In the genomic region with DNA sequence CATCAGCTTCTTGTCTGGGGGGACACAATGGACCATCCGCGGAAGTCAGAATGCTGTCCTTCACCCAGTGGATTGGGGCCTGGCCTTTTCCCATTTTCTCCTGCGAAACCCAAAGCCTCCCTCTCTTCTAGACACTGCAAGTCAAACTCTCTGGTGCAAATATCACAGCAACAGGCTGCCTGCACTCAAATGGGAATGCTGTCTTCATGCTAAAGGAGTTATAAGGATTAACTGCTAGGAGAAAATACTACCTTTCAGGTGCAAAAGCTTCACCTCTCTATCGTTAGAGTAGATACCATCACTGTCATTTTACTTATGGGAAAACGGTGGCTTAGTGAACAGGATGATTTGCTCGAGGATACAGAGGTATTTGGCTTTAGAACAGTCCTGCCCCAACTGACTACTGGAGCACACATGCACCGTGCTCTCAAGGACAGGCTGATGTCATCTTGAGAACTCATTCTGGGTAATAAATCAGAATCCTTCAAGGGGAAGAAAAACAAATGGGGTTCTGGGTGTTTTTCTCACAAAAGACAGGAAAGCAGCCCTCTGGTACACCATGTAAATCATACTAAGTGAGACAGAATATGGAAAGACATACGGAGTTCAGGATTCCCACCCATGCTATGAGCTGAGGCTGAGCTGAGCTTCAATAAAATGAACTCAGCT, we compare ENCODE assay signal across 15 cellular contexts.
DNase-seq lines count a peak whose midpoint lies in the region; ATAC-seq, FAIRE-seq and TF ChIP-seq lines count a peak whose summit lies in the region.
"Had no signal": no experiment of that assay in that cellular context is flagged by ENCODE, and none has a peak within 500 bp of the region (broad histone marks: within the 10 kb centered on the region; RNA-seq: fewer than 3 reads in every experiment).

No MANE protein-coding gene starts in this region.

- peak overlapping the region; percentile 47 for H3K27ac Mint-ChIP-seq in activated naive CD4-positive, alpha-beta T cell treated with anti-CD3 and anti-CD28 coated beads, Interleukin-2, amount 50 U/mL, for 24 hours
- no peak overlapping the region for H3K27ac Mint-ChIP-seq in activated CD4-positive, alpha-beta memory T cell treated with anti-CD3 and anti-CD28 coated beads, Interleukin-2, amount 10 ng/mL, durations not matched to agents 7 days and 5 days
- H3K27ac Mint-ChIP-seq in WTC11 = no peak overlapping the region
- H3K27ac Mint-ChIP-seq: activated CD8-positive, alpha-beta T cell treated with anti-CD3 and anti-CD28 coated beads for 36 hours had no signal

- intact Hi-C loops in K562 (cut with micrococcal nuclease) (no loop called here), mucosa of descending colon (cut with DNase I, micrococcal nuclease) (no loop called here)

- H3K27ac ChIP-seq in K562 (ENCODE audit: extremely low read depth, low read depth, low read length) = no peak overlapping the region
- H3K27ac ChIP-seq: RWPE1 had no signal

- TF ChIP-seq RAD21 in K562 (CRISPR knock-in tag; conservative IDR thresholded peaks at IDR 0.05 in 1 of 2, IDR thresholded peaks at IDR 0.05 in 1 of 2) = no peak

- H3K27me3 Mint-ChIP-seq in activated naive CD4-positive, alpha-beta T cell treated with anti-CD3 and anti-CD28 coated beads, Interleukin-2, amount 50 U/mL, for 24 hours = peaks cover 2% of the 10 kb centered on the region
- H3K27me3 Mint-ChIP-seq in activated CD4-positive, alpha-beta memory T cell treated with anti-CD3 and anti-CD28 coated beads, Interleukin-2, amount 10 ng/mL, durations not matched to agents 7 days and 5 days = no peaks in the 10 kb centered on the region
- H3K27me3 Mint-ChIP-seq in WTC11 (ENCODE audit: low read depth) = no peaks in the 10 kb centered on the region; the same call in 1 of the 2 replicates

- WGBS in K562 (ENCODE audit: insufficient coverage, low coverage, missing lambda C conversion rate) = 43% methylated on average over 8 of the region's 8 CpGs

- no peaks in the 10 kb centered on the region for H4K20me1 ChIP-seq in K562 (replicated peaks; ENCODE audit: control insufficient read depth, insufficient read depth, low read length)

- peak; percentile 73 for ATAC-seq in K562
- peak; percentile 17 for ATAC-seq in mucosa of descending colon
- ATAC-seq in HG03439 (IDR thresholded peaks at IDR 0.05; ENCODE audit: unreplicated experiment) = no peak
- ATAC-seq in WTC11 = no peak
- ATAC-seq: activated CD8-positive, alpha-beta T cell treated with anti-CD3 and anti-CD28 coated beads for 36 hours had no signal

- CTCF ChIA-PET in K562 (lab: Yijun Ruan, JAX; ENCODE audit: low intra/inter-chr PET ratio) = no interaction called here
- CTCF ChIA-PET in activated CD4-positive, alpha-beta memory T cell treated with anti-CD3 and anti-CD28 coated beads, Interleukin-2, amount 10 ng/mL, durations not matched to agents 7 days and 5 days (lab: Charles Lee) = no interaction called here
- CTCF ChIA-PET in WTC11 (lab: Charles Lee) = no interaction called here

- TF ChIP-seq EP300 in K562 (IDR thresholded peaks at IDR 0.05; ENCODE audit: low read length) = no peak

- peak overlapping the region; percentile 79 for H2AFZ ChIP-seq in K562 (ENCODE audit: low read depth, low read length)

- no peak overlapping the region for H3K4me2 ChIP-seq in K562 (ENCODE audit: insufficient read depth, low read length)

- BruUV-seq in K562 (replicated peaks; lab: Mats Ljungman, UMichigan) = no TSS peak

- FAIRE-seq in K562 (lab: Jason Lieb, UNC) = no peak
- FAIRE-seq: A204.1 had no signal

- TF ChIP-seq CTCF in K562 (IDR thresholded peaks at IDR 0.05 in 2 of 3, conservative IDR thresholded peaks at IDR 0.05 in 1 of 3; ENCODE audit: insufficient read depth in 2 of 3, low read depth in 1 of 3, low read length in 3 of 3) (no peak), mucosa of descending colon (IDR thresholded peaks at IDR 0.05) (no peak), WTC11 (IDR thresholded peaks at IDR 0.05) (no peak)

- H3K27me3 ChIP-seq in K562 (ENCODE audit: control insufficient read depth in 2 of 2, insufficient read depth in 2 of 2, low read length in 2 of 2) = no peaks in the 10 kb centered on the region
- H3K27me3 ChIP-seq: heart left ventricle had no signal

- peak overlapping the region in 1 of 2 experiments; percentile 13; a peak in 1 of 4 replicates for H3K9ac ChIP-seq in K562 (ENCODE audit: insufficient read depth in 1 of 2, low read depth in 2 of 2, low read length in 2 of 2)

- no peaks in the 10 kb centered on the region for H3K9me3 Mint-ChIP-seq in activated naive CD4-positive, alpha-beta T cell treated with anti-CD3 and anti-CD28 coated beads, Interleukin-2, amount 50 U/mL, for 24 hours
- H3K9me3 Mint-ChIP-seq in activated CD4-positive, alpha-beta memory T cell treated with anti-CD3 and anti-CD28 coated beads, Interleukin-2, amount 10 ng/mL, durations not matched to agents 7 days and 5 days = peaks cover 1% of the 10 kb centered on the region
- H3K9me3 Mint-ChIP-seq in WTC11 = peaks cover 3% of the 10 kb centered on the region; the same call in 1 of the 2 replicates
- H3K9me3 Mint-ChIP-seq: activated CD8-positive, alpha-beta T cell treated with anti-CD3 and anti-CD28 coated beads for 36 hours had no signal

- in situ Hi-C loops in K562 (cut with MboI) = no loop called here

- no peaks in the 10 kb centered on the region for H3K79me2 ChIP-seq in K562 (ENCODE audit: control insufficient read depth, insufficient read depth, low read length)

- H3K36me3 ChIP-seq in K562 (ENCODE audit: control insufficient read depth, insufficient read depth, low read length) (no peaks in the 10 kb centered on the region), mucosa of descending colon (ENCODE audit: low read depth) (no peaks in the 10 kb centered on the region)
- H3K36me3 ChIP-seq: heart left ventricle had no signal

- no peak for TF ChIP-seq POLR2A in K562 (conservative IDR thresholded peaks at IDR 0.05)

- DNase-seq in activated naive CD4-positive, alpha-beta T cell treated with anti-CD3 and anti-CD28 coated beads, Interleukin-2, amount 50 U/mL, for 16 hours = no peak
- no peak for DNase-seq in K562 (ENCODE audit: extremely low read depth in 1 of 4, low spot score in 3 of 4)
- no peak for DNase-seq in mucosa of descending colon
- DNase-seq in activated CD4-positive, alpha-beta memory T cell treated with anti-CD3 and anti-CD28 coated beads, Interleukin-2, amount 10 ng/mL, durations not matched to agents 7 days and 5 days = no peak
- DNase-seq in NCI-H526 (lab: John Stamatoyannopoulos, UW) = no peak
- no peak for DNase-seq in WTC11 (ENCODE audit: low spot score)
- DNase-seq: activated CD8-positive, alpha-beta T cell treated with anti-CD3 and anti-CD28 coated beads for 36 hours; NCI-H187 treated with DMSO at 0.1 percent for 48 hours; NCI-H774; stimulated activated CD4-positive, alpha-beta T cell treated with anti-CD3 and anti-CD28 coated beads, Interleukin-1b, Interleukin-23, amount 100 ng/mL, for 48 hours had no signal

- peaks cover 8 to 35% of the 10 kb centered on the region in 2 experiments; a peak in 4 of 5 replicates for H3K4me1 ChIP-seq in K562 (replicated peaks in 1 of 2; ENCODE audit: control insufficient read depth in 2 of 2, insufficient read depth in 2 of 2, low read length in 2 of 2)
- peaks cover 32% of the 10 kb centered on the region for H3K4me1 ChIP-seq in mucosa of descending colon (ENCODE audit: low read depth)

- H3K4me3 Mint-ChIP-seq in activated naive CD4-positive, alpha-beta T cell treated with anti-CD3 and anti-CD28 coated beads, Interleukin-2, amount 50 U/mL, for 24 hours = no peak overlapping the region
- no peak overlapping the region for H3K4me3 Mint-ChIP-seq in activated CD4-positive, alpha-beta memory T cell treated with anti-CD3 and anti-CD28 coated beads, Interleukin-2, amount 10 ng/mL, durations not matched to agents 7 days and 5 days
- no peak overlapping the region for H3K4me3 Mint-ChIP-seq in WTC11
- H3K4me3 Mint-ChIP-seq: activated CD8-positive, alpha-beta T cell treated with anti-CD3 and anti-CD28 coated beads for 36 hours had no signal

- peaks cover 25% of the 10 kb centered on the region for H3K4me1 Mint-ChIP-seq in activated naive CD4-positive, alpha-beta T cell treated with anti-CD3 and anti-CD28 coated beads, Interleukin-2, amount 50 U/mL, for 24 hours
- H3K4me1 Mint-ChIP-seq in activated CD4-positive, alpha-beta memory T cell treated with anti-CD3 and anti-CD28 coated beads, Interleukin-2, amount 10 ng/mL, durations not matched to agents 7 days and 5 days = no peaks in the 10 kb centered on the region
- H3K4me1 Mint-ChIP-seq in WTC11 = peaks cover 21% of the 10 kb centered on the region

- H3K9me3 ChIP-seq in K562 (replicated peaks; ENCODE audit: control insufficient read depth, insufficient read depth, low read depth, low read length) = no peaks in the 10 kb centered on the region
- H3K9me3 ChIP-seq in mucosa of descending colon = no peaks in the 10 kb centered on the region
- H3K9me3 ChIP-seq: heart left ventricle had no signal

- POLR2A ChIA-PET in K562 (lab: Yijun Ruan, JAX) (interaction anchor here (0.9 to 1.2 kb wide), 2 partner anchors 10 to 477 kb away, joined by 3 read pairs; no protein-coding TSS in a partner anchor), WTC11 (lab: Charles Lee) (no interaction called here)
- POLR2A ChIA-PET in activated CD4-positive, alpha-beta memory T cell treated with anti-CD3 and anti-CD28 coated beads, Interleukin-2, amount 10 ng/mL, durations not matched to agents 7 days and 5 days (lab: Charles Lee) = no interaction called here

- no peak overlapping the region for H3K4me3 ChIP-seq in K562
- H3K4me3 ChIP-seq in mucosa of descending colon = no peak overlapping the region
- H3K4me3 ChIP-seq: heart left ventricle had no signal

- H3K9me1 ChIP-seq in K562 (ENCODE audit: control insufficient read depth, insufficient read depth, low read length) = no peaks in the 10 kb centered on the region

- no peaks in the 10 kb centered on the region for H3K36me3 Mint-ChIP-seq in activated naive CD4-positive, alpha-beta T cell treated with anti-CD3 and anti-CD28 coated beads, Interleukin-2, amount 50 U/mL, for 24 hours
- H3K36me3 Mint-ChIP-seq in activated CD4-positive, alpha-beta memory T cell treated with anti-CD3 and anti-CD28 coated beads, Interleukin-2, amount 10 ng/mL, durations not matched to agents 7 days and 5 days (ENCODE audit: low read depth) = no peaks in the 10 kb centered on the region
- no peaks in the 10 kb centered on the region for H3K36me3 Mint-ChIP-seq in WTC11

TF ChIP-seq in K562, 482 proteins besides CTCF, POLR2A, EP300 and RAD21 (continues in another document):
- TF ChIP-seq HNRNPL (IDR thresholded peaks at IDR 0.05; ENCODE audit: low read depth, low read length) = no peak
- no peak for TF ChIP-seq KLF1 (tag; IDR thresholded peaks at IDR 0.05)
- TF ChIP-seq ZNF282 (CRISPR knock-in tag; IDR thresholded peaks at IDR 0.05) = no peak

TF ChIP-seq in WTC11, 78 proteins besides CTCF, POLR2A, EP300 and RAD21 (continues in another document):
- TF ChIP-seq, protein P1, sequence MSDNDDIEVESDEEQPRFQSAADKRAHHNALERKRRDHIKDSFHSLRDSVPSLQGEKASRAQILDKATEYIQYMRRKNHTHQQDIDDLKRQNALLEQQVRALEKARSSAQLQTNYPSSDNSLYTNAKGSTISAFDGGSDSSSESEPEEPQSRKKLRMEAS (CRISPR knock-in tag; IDR thresholded peaks at IDR 0.05) = no peak
- TF ChIP-seq SOX15 (CRISPR knock-in tag; IDR thresholded peaks at IDR 0.05) = no peak

Comparison
In these comparisons a context has a peak if more than half of its experiments do, and no peak if none do; other contexts are left out.
1. ATAC-seq: peak in K562 (single experiment) and mucosa of descending colon (single experiment); none in HG03439 (single experiment) and WTC11 (single experiment).